Comparison of ENCODE assay signal across 1 cellular context in genomic region chr14:69151458-69152180, GRCh38.
TF ChIP-seq lines count a peak whose summit lies in the region.

No MANE protein-coding gene starts in this region.

TF ChIP-seq in HepG2, 621 proteins besides CTCF, POLR2A, EP300 and RAD21 (continued from another document and continues in another):
- peak; percentile 31 for TF ChIP-seq STAG1 (CRISPR knock-in tag; IDR thresholded peaks at IDR 0.05)
- TF ChIP-seq ZNF678 (CRISPR knock-in tag; IDR thresholded peaks at IDR 0.05), result no peak
- TF ChIP-seq ZNF317 (CRISPR knock-in tag; IDR thresholded peaks at IDR 0.05), result 0 out of 2 replicates have a peak, but pooled peaks have one; percentile 53
- peak; percentile 60; the same call in 1 of the 2 replicates for TF ChIP-seq ZSCAN9 (CRISPR knock-in tag; IDR thresholded peaks at IDR 0.05; ENCODE audit: borderline replicate concordance)
- no peak for TF ChIP-seq FOXA3 (CRISPR knock-in tag; IDR thresholded peaks at IDR 0.05)
- TF ChIP-seq NFKBIZ (CRISPR knock-in tag; IDR thresholded peaks at IDR 0.05), result no peak
- TF ChIP-seq ZNF138 (CRISPR knock-in tag; IDR thresholded peaks at IDR 0.05; ENCODE audit: low read depth), result no peak
- TF ChIP-seq ZNF280D (CRISPR knock-in tag; IDR thresholded peaks at IDR 0.05), result 0 out of 2 replicates have a peak, but pooled peaks have one; percentile 29
- no peak for TF ChIP-seq JUND (CRISPR knock-in tag; IDR thresholded peaks at IDR 0.05)
- TF ChIP-seq SPEN (CRISPR knock-in tag; IDR thresholded peaks at IDR 0.05; ENCODE audit: low read depth), result peak; percentile 73; the same call in 1 of the 2 replicates
- 0 out of 2 replicates have a peak, but pooled peaks have one; percentile 59 for TF ChIP-seq ZBTB39 (CRISPR knock-in tag; IDR thresholded peaks at IDR 0.05)
- no peak for TF ChIP-seq IRF1 (CRISPR knock-in tag; IDR thresholded peaks at IDR 0.05; ENCODE audit: low read depth)
- TF ChIP-seq, protein P1, sequence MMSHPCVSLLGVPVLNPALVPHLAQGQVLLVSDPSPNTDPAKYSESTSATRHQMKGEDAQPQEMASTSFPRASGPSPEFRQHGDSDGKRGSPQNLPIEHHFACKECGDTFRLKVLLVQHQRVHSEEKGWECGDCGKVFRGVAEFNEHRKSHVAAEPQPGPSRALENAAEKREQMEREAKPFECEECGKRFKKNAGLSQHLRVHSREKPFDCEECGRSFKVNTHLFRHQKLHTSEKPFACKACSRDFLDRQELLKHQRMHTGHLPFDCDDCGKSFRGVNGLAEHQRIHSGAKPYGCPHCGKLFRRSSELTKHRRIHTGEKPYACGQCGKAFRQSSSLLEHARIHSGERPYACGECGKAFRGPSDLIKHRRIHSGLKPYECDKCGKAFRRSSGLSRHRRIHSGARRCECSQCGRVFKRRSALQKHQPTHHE (CRISPR knock-in tag; IDR thresholded peaks at IDR 0.05; ENCODE audit: borderline replicate concordance), result peak; percentile 19; the same call in 1 of the 2 replicates
- 0 out of 2 replicates have a peak, but pooled peaks have one; percentile 63 for TF ChIP-seq ZSCAN21 (CRISPR knock-in tag; IDR thresholded peaks at IDR 0.05; ENCODE audit: borderline replicate concordance)
- TF ChIP-seq ZNF292 (CRISPR knock-in tag; IDR thresholded peaks at IDR 0.05; ENCODE audit: borderline replicate concordance, low read depth), result peak; percentile 51; the same call in 1 of the 2 replicates
- TF ChIP-seq CBX2 (IDR thresholded peaks at IDR 0.05; ENCODE audit: low read depth, low read length), result no peak
- TF ChIP-seq CBX2 (CRISPR knock-in tag; IDR thresholded peaks at IDR 0.05; ENCODE audit: low read depth), result no peak
- no peak for TF ChIP-seq ATF6 (CRISPR knock-in tag; conservative IDR thresholded peaks at IDR 0.05)
- peak; percentile 75; the same call in 1 of the 2 replicates for TF ChIP-seq KLF6 (CRISPR knock-in tag; IDR thresholded peaks at IDR 0.05)
- TF ChIP-seq ZNF235 (CRISPR knock-in tag; IDR thresholded peaks at IDR 0.05; ENCODE audit: borderline replicate concordance), result 0 out of 2 replicates have a peak, but pooled peaks have one; percentile 65
- TF ChIP-seq, protein P2, sequence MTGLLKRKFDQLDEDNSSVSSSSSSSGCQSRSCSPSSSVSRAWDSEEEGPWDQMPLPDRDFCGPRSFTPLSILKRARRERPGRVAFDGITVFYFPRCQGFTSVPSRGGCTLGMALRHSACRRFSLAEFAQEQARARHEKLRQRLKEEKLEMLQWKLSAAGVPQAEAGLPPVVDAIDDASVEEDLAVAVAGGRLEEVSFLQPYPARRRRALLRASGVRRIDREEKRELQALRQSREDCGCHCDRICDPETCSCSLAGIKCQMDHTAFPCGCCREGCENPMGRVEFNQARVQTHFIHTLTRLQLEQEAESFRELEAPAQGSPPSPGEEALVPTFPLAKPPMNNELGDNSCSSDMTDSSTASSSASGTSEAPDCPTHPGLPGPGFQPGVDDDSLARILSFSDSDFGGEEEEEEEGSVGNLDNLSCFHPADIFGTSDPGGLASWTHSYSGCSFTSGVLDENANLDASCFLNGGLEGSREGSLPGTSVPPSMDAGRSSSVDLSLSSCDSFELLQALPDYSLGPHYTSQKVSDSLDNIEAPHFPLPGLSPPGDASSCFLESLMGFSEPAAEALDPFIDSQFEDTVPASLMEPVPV (CRISPR knock-in tag; IDR thresholded peaks at IDR 0.05), result peak; percentile 69; the same call in 1 of the 2 replicates
- TF ChIP-seq, protein P3, sequence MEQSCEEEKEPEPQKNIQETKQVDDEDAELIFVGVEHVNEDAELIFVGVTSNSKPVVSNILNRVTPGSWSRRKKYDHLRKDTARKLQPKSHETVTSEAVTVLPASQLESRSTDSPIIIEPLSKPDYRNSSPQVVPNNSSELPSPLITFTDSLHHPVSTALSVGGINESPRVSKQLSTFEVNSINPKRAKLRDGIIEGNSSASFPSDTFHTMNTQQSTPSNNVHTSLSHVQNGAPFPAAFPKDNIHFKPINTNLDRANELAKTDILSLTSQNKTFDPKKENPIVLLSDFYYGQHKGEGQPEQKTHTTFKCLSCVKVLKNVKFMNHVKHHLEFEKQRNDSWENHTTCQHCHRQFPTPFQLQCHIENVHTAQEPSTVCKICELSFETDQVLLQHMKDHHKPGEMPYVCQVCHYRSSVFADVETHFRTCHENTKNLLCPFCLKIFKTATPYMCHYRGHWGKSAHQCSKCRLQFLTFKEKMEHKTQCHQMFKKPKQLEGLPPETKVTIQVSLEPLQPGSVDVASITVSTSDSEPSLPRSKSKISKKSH (CRISPR knock-in tag; IDR thresholded peaks at IDR 0.05; ENCODE audit: borderline replicate concordance), result no peak
- TF ChIP-seq ZBTB7A (CRISPR knock-in tag; IDR thresholded peaks at IDR 0.05), result peak; percentile 93; the same call in 1 of the 2 replicates
- no peak for TF ChIP-seq ZKSCAN1 (IDR thresholded peaks at IDR 0.05; ENCODE audit: low read length)
- peak; percentile 27; the same call in 1 of the 2 replicates for TF ChIP-seq MXD4 (CRISPR knock-in tag; IDR thresholded peaks at IDR 0.05)
- 0 out of 2 replicates have a peak, but pooled peaks have one; percentile 42 for TF ChIP-seq ZNF670 (CRISPR knock-in tag; IDR thresholded peaks at IDR 0.05; ENCODE audit: borderline replicate concordance)
- 0 out of 2 replicates have a peak, but pooled peaks have one; percentile 58 for TF ChIP-seq THAP7 (CRISPR knock-in tag; IDR thresholded peaks at IDR 0.05)
- no peak for TF ChIP-seq PHF5A (CRISPR knock-in tag; IDR thresholded peaks at IDR 0.05; ENCODE audit: low read depth, unreplicated experiment)
- 0 out of 2 replicates have a peak, but pooled peaks have one; percentile 31 for TF ChIP-seq DR1 (CRISPR knock-in tag; IDR thresholded peaks at IDR 0.05)
- peak; percentile 46; the same call in 1 of the 2 replicates for TF ChIP-seq RARA (CRISPR knock-in tag; IDR thresholded peaks at IDR 0.05)
- TF ChIP-seq SIX4 (CRISPR knock-in tag; IDR thresholded peaks at IDR 0.05), result no peak
- TF ChIP-seq CREB1 (IDR thresholded peaks at IDR 0.05), result no peak
- no peak for TF ChIP-seq CREB1 (CRISPR knock-in tag; IDR thresholded peaks at IDR 0.05)
- TF ChIP-seq ZNF788 (CRISPR knock-in tag; IDR thresholded peaks at IDR 0.05; ENCODE audit: borderline replicate concordance), result peak; percentile 56; the same call in 1 of the 2 replicates
- no peak for TF ChIP-seq ZNF44 (CRISPR knock-in tag; IDR thresholded peaks at IDR 0.05)
- peak; percentile 68 for TF ChIP-seq ZNF18 (CRISPR knock-in tag; IDR thresholded peaks at IDR 0.05; ENCODE audit: insufficient replicate concordance)
- no peak for TF ChIP-seq ZNF891 (CRISPR knock-in tag; IDR thresholded peaks at IDR 0.05)
- no peak for TF ChIP-seq ZNF790 (CRISPR knock-in tag; IDR thresholded peaks at IDR 0.05; ENCODE audit: borderline replicate concordance)
- TF ChIP-seq PPARG (CRISPR knock-in tag; conservative IDR thresholded peaks at IDR 0.05), result no peak
